In the genomic region with DNA sequence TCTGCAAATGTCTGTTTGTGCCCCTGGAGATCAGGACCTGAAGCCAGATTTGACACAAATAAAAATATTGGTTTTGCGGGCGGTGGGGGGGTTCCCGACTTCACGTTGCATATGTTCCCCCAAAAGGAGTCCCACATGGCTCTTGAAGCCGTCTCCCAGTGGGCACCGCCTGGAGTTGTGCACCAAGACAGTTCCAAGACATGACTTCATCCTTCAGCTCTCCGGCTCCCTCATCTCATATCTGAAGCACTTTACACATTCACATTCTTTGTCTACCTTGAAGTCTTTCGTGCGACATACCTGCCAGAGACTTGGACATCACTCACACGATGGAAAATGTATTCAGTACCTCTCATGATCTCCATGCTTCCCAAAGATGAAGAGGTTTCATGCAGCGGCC, we compare ENCODE assay signal across 33 cellular contexts.
DNase-seq lines count a peak whose midpoint lies in the region; ATAC-seq, FAIRE-seq and TF ChIP-seq lines count a peak whose summit lies in the region.
"Had no signal": no experiment of that assay in that cellular context is flagged by ENCODE, and none has a peak within 500 bp of the region (broad histone marks: within the 10 kb centered on the region; RNA-seq: fewer than 3 reads in every experiment).

No MANE protein-coding gene starts in this region.

- peak; percentile 62 for FAIRE-seq in urothelium cell line (lab: Jason Lieb, UNC)
- FAIRE-seq: A204.1, A549, D721Med had no signal

- DNase-seq in Right ventricle myocardium inferior (ENCODE audit: missing footprints) (peak; percentile 44), left ventricle myocardium inferior (no peak), trophoblast cell (no peak), urothelium cell line (ENCODE audit: low spot score) (no peak)
- DNase-seq: 8988T; ACHN; AML-193; BE2C; C1 segment of cervical spinal cord; Caco-2; Calu3; CD4-positive, alpha-beta memory T cell; CD4-positive, alpha-beta T cell; CD4-positive, CD25-positive, alpha-beta regulatory T cell; CD8-positive, alpha-beta memory T cell; CD8-positive, alpha-beta T cell; COR-L47; DMS 273 treated with DMSO at 0.1 percent for 48 hours; DMS153; DMS53; DMS79; DMS79 treated with DMSO at 0.1 percent for 48 hours; DND-41; EL had no signal

- no peak overlapping the region for H2BK12ac ChIP-seq in trophoblast cell (ENCODE audit: low read length)

- H3K79me1 ChIP-seq in trophoblast cell (ENCODE audit: low read length) = no peaks in the 10 kb centered on the region

- H3K18ac ChIP-seq in trophoblast cell (ENCODE audit: low read length) = no peak overlapping the region

- ATAC-seq in Right ventricle myocardium inferior (no peak), HG03280 (IDR thresholded peaks at IDR 0.05; ENCODE audit: unreplicated experiment) (no peak), HG02759 (IDR thresholded peaks at IDR 0.05; ENCODE audit: unreplicated experiment) (no peak)
- ATAC-seq: A549; CD8-positive, alpha-beta T cell had no signal

- H3K4ac ChIP-seq in trophoblast cell (ENCODE audit: low read depth, low read length) = no peak overlapping the region

- no CpG with 5 or more reads among the region's 11 CpGs for WGBS in trophoblast cell (ENCODE audit: extremely low coverage, insufficient coverage, insufficient read length)

- H2AFZ ChIP-seq in trophoblast cell (ENCODE audit: insufficient read depth, low read length, poor library complexity) = no peak overlapping the region

- intact Hi-C loops in Right ventricle myocardium inferior (cut with DNase I) = no loop called here
- intact Hi-C loops in left ventricle myocardium inferior (cut with micrococcal nuclease) = no loop called here

- H2BK120ac ChIP-seq in trophoblast cell (ENCODE audit: insufficient read depth, low read length, poor library complexity) = no peak overlapping the region

- H3K23ac ChIP-seq in trophoblast cell (ENCODE audit: low read length) = no peak overlapping the region

- H3K27ac ChIP-seq in left ventricle myocardium inferior (replicated peaks) = no peak overlapping the region
- no peak overlapping the region for H3K27ac ChIP-seq in trophoblast cell (ENCODE audit: low read depth, low read length)
- H3K27ac ChIP-seq: 22Rv1; A549; BLaER1; BLaER1 treated with 17β-estradiol and CSF1 and Interleukin-3, amounts not matched to agents 10 nM and 100 nM; C4-2B had no signal

- H4K91ac ChIP-seq in trophoblast cell (ENCODE audit: low read depth, low read length) = no peak overlapping the region

- no peak overlapping the region for H3K4me2 ChIP-seq in trophoblast cell (ENCODE audit: low read length)
- H3K4me2 ChIP-seq: A549; BLaER1; BLaER1 treated with 17β-estradiol and CSF1 and Interleukin-3, amounts not matched to agents 10 nM and 100 nM had no signal

- no peak overlapping the region for H4K12ac ChIP-seq in trophoblast cell (ENCODE audit: low read depth, low read length)

- H3K14ac ChIP-seq in trophoblast cell (ENCODE audit: low read length) = no peak overlapping the region

- H3K9me3 ChIP-seq in left ventricle myocardium inferior (replicated peaks) = peaks cover 41% of the 10 kb centered on the region
- peaks cover 13% of the 10 kb centered on the region for H3K9me3 ChIP-seq in trophoblast cell (ENCODE audit: insufficient read depth, low read depth, low read length)

- H2AK5ac ChIP-seq in trophoblast cell (ENCODE audit: low read length) = no peak overlapping the region

- H3K79me2 ChIP-seq in trophoblast cell (ENCODE audit: control insufficient read depth, insufficient read depth, low read length, poor library complexity) = no peaks in the 10 kb centered on the region

- H3K9ac ChIP-seq in trophoblast cell (ENCODE audit: low read length) = peak overlapping the region; percentile 36
- H3K9ac ChIP-seq: BLaER1; BLaER1 treated with 17β-estradiol and CSF1 and Interleukin-3, amounts not matched to agents 10 nM and 100 nM had no signal

- H3K27me3 ChIP-seq in left ventricle myocardium inferior (ENCODE audit: low read depth) (peaks cover 2% of the 10 kb centered on the region), trophoblast cell (ENCODE audit: insufficient read depth, low read length) (no peaks in the 10 kb centered on the region)
- H3K27me3 ChIP-seq: BE2C; BLaER1; BLaER1 treated with 17β-estradiol and CSF1 and Interleukin-3, amounts not matched to agents 10 nM and 100 nM had no signal

- no peak overlapping the region for H3K4me3 ChIP-seq in left ventricle myocardium inferior
- no peak overlapping the region for H3K4me3 ChIP-seq in trophoblast cell (ENCODE audit: low read depth, low read length)
- H3K4me3 ChIP-seq: A549; BLaER1; BLaER1 treated with 17β-estradiol and CSF1 and Interleukin-3, amounts not matched to agents 10 nM and 100 nM had no signal

- H3K4me1 ChIP-seq in left ventricle myocardium inferior = no peaks in the 10 kb centered on the region
- H3K4me1 ChIP-seq in trophoblast cell (ENCODE audit: control insufficient read depth in 1 of 2, insufficient read depth in 2 of 2, low read length in 2 of 2) = no peaks in the 10 kb centered on the region
- H3K4me1 ChIP-seq: A549, BE2C, BLaER1, Caco-2 had no signal

- no peak overlapping the region for H4K8ac ChIP-seq in trophoblast cell (ENCODE audit: low read depth, low read length)

- no peak for TF ChIP-seq CTCF in left ventricle myocardium inferior (IDR thresholded peaks at IDR 0.05; ENCODE audit: borderline replicate concordance)

- H3K36me3 ChIP-seq in left ventricle myocardium inferior (no peaks in the 10 kb centered on the region), trophoblast cell (ENCODE audit: control insufficient read depth in 1 of 2, insufficient read depth in 2 of 2, low read length in 2 of 2) (no peaks in the 10 kb centered on the region)
- H3K36me3 ChIP-seq: BE2C; BLaER1; BLaER1 treated with 17β-estradiol and CSF1 and Interleukin-3, amounts not matched to agents 10 nM and 100 nM had no signal

- no peak overlapping the region for H2BK5ac ChIP-seq in trophoblast cell (ENCODE audit: low read depth, low read length, poor library complexity)
